In the genomic region with DNA sequence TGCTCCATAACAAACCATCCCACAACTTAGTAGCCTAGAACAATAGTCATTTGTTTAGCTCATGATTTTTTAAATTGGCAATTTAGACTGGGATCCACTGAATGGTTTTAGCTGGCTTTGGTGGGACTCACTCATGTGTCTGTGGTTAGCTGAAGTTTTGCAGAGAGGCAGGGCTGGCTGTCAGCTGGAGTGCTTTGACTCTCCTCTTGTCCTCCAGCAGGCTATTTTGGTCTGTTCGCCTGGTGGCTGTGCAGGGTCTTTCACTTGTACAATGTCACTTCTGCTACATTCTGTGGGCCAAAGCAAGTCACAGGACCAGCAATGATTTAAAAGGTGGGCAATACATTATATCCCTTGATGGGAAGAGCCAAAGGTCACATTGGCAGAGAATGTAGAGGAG, we compare ENCODE assay signal across 1 cellular context.
TF ChIP-seq lines count a peak whose summit lies in the region.

No MANE protein-coding gene starts in this region.

TF ChIP-seq in WTC11, 78 proteins besides CTCF, POLR2A, EP300 and RAD21 (continued from another document):
- TF ChIP-seq, protein P1, sequence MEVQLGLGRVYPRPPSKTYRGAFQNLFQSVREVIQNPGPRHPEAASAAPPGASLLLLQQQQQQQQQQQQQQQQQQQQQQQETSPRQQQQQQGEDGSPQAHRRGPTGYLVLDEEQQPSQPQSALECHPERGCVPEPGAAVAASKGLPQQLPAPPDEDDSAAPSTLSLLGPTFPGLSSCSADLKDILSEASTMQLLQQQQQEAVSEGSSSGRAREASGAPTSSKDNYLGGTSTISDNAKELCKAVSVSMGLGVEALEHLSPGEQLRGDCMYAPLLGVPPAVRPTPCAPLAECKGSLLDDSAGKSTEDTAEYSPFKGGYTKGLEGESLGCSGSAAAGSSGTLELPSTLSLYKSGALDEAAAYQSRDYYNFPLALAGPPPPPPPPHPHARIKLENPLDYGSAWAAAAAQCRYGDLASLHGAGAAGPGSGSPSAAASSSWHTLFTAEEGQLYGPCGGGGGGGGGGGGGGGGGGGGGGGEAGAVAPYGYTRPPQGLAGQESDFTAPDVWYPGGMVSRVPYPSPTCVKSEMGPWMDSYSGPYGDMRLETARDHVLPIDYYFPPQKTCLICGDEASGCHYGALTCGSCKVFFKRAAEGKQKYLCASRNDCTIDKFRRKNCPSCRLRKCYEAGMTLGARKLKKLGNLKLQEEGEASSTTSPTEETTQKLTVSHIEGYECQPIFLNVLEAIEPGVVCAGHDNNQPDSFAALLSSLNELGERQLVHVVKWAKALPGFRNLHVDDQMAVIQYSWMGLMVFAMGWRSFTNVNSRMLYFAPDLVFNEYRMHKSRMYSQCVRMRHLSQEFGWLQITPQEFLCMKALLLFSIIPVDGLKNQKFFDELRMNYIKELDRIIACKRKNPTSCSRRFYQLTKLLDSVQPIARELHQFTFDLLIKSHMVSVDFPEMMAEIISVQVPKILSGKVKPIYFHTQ (CRISPR knock-in tag; IDR thresholded peaks at IDR 0.05) = no peak
- TF ChIP-seq ZNF138 (CRISPR knock-in tag; conservative IDR thresholded peaks at IDR 0.05) (no peak), TP53 (CRISPR knock-in tag; IDR thresholded peaks at IDR 0.05) (no peak)
